In the genomic region with DNA sequence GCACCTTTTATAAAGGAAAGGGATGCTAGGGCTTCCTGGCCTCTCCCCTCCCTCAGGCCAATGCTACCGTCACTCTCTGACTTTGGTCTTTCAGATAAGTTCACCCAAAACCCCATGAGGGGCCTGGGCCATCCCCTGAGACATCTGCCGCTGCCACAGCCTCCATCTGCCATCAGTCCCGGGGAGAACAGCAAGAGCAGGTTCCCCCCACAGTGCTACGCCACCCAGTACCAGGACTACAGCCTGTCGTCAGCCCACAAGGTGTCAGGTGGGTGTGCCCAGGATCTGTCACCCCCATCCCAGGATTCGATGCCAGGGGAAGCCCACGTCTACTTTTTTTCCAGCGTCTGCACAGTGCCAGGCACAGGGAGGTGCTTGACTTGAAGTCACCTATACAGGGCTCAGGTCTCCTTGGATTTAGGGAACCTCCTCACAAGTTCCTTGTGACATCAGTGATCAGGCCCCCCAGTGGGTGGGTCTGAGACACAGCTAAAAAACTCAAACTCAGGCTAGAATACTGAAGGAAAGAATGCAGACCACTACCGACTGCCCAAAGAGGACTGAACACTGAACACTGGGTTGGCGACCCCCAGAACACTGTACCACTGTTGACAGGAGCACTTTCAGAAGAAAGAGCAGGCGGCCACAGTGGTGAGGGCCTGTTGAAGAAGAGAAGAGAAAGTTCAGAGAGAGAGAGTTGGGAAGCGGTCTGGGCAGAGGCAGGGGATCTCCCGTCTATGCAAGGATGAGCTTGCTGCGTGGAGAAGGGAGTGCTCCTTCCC, we compare ENCODE assay signal across 15 cellular contexts.
"Had no signal": no experiment of that assay in that cellular context is flagged by ENCODE, and none has a peak within 500 bp of the region (broad histone marks: within the 10 kb centered on the region; RNA-seq: fewer than 3 reads in every experiment).

No MANE protein-coding gene starts in this region.

- H3K4me1 Mint-ChIP-seq: T-cell had no signal

- DNase-seq: activated CD4-positive, CD25-positive, alpha-beta regulatory T cell treated with anti-CD3 and anti-CD28 coated beads, Interleukin-2, amount 50 U/mL, for 72 hours; activated naive CD4-positive, alpha-beta T cell treated with anti-CD3 and anti-CD28 coated beads, Interleukin-2, amount 50 U/mL, for 16 hours; activated T-cell treated with anti-CD3 and anti-CD28 coated beads for 4 hours; foreskin keratinocyte; glutamatergic neuron; hypothalamus; nucleus accumbens; sigmoid colon; spleen; T-cell; T-helper 9 cell had no signal

- H3K27ac Mint-ChIP-seq: activated CD8-positive, alpha-beta T cell treated with anti-CD3 and anti-CD28 coated beads, Interleukin-2, amount 10 ng/mL, durations not matched to agents 7 days and 5 days; T-cell had no signal

- H3K27me3 Mint-ChIP-seq: T-cell had no signal

- H3K4me3 ChIP-seq: cardiac muscle cell, sigmoid colon, SK-N-MC, spleen had no signal

- H3K9me3 ChIP-seq: sigmoid colon, spleen had no signal

- H3K27ac ChIP-seq: cardiac muscle cell, foreskin keratinocyte, sigmoid colon, SK-N-MC, spleen had no signal

- ATAC-seq: activated CD8-positive, alpha-beta T cell treated with anti-CD3 and anti-CD28 coated beads, Interleukin-2, amount 10 ng/mL, durations not matched to agents 7 days and 5 days; foreskin keratinocyte; natural killer cell treated with Interleukin-12 subunit alpha and Interleukin-12 subunit beta and Interleukin-15 and Interleukin-18, amount 100 ng/mL, for 72 hours; T-cell had no signal

- H3K4me3 Mint-ChIP-seq: activated CD8-positive, alpha-beta T cell treated with anti-CD3 and anti-CD28 coated beads, Interleukin-2, amount 10 ng/mL, durations not matched to agents 7 days and 5 days; natural killer cell treated with Interleukin-12 subunit alpha and Interleukin-12 subunit beta and Interleukin-15 and Interleukin-18, amount 100 ng/mL, for 72 hours; T-cell had no signal

- H3K36me3 ChIP-seq: cardiac muscle cell had no signal

- H3K36me3 Mint-ChIP-seq: natural killer cell treated with Interleukin-12 subunit alpha and Interleukin-12 subunit beta and Interleukin-15 and Interleukin-18, amount 100 ng/mL, for 72 hours; T-cell had no signal

- H3K27me3 ChIP-seq: foreskin keratinocyte, sigmoid colon, spleen had no signal

- H3K9me3 Mint-ChIP-seq: natural killer cell treated with Interleukin-12 subunit alpha and Interleukin-12 subunit beta and Interleukin-15 and Interleukin-18, amount 100 ng/mL, for 72 hours; T-cell had no signal
